In the genomic region with DNA sequence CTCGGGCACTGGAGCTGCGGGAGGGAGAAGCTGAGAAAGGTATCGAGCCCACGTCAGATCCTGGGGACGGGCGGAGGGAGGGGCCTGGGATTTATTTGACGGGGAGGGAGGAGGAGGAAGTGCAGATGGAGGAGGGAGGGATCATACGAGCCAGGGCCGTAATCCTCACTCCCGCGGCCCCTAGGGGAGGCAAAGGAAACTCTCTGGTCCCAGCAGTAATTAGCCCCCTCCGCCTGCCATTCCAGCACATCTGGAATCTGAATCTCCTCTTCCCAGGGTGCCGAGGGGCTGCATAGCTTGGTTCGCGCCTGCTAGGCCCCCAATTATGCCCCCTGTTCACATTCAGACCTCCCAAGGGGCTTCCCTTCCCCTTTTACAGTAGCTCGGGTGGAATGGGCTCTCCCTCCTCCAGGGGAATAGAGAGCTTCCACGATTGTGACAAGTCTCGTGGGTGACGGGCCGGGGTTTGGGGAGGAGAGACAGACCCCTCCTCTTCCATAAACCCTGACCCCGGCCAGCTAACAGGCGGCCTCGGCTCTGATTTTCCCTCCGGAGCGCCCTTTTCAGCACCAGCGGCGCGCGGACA, we compare ENCODE assay signal across 8 cellular contexts. TPM values are rescaled to one million over a fixed set of nuclear protein-coding genes. Genes with fewer than 3 reads are reported as not detected.
DNase-seq lines count a peak whose midpoint lies in the region; ATAC-seq, FAIRE-seq and TF ChIP-seq lines count a peak whose summit lies in the region.

A gene (minus strand): TSS at position 35 of the 586 bp plus-strand sequence. CDS start 531 bp downstream, outside the sequence.

- H3K27ac ChIP-seq in Panc1 (ENCODE audit: low read length) (peak within 1 kb of the TSS; percentile 71), K562 (ENCODE audit: extremely low read depth, low read depth, low read length) (no peak within 1 kb of the TSS), iPS-18a (ENCODE audit: low read length) (no peak within 1 kb of the TSS)

- peak within 1 kb of the TSS; percentile 74 for H3K4me2 ChIP-seq in K562 (ENCODE audit: insufficient read depth, low read length)

- ATAC-seq in Panc1 (peak; percentile 86), K562 (peak; percentile 89), HG03108 (IDR thresholded peaks at IDR 0.05; ENCODE audit: unreplicated experiment) (no peak), GM18520 (IDR thresholded peaks at IDR 0.05; ENCODE audit: unreplicated experiment) (no peak)

- H3K9me3 ChIP-seq in Panc1 (ENCODE audit: control insufficient read depth, insufficient read depth, low read depth, low read length) (no peaks in the 10 kb centered on the region), K562 (replicated peaks; ENCODE audit: control insufficient read depth, insufficient read depth, low read depth, low read length) (no peaks in the 10 kb centered on the region), iPS-18a (ENCODE audit: control insufficient read depth, low read depth, low read length) (no peaks in the 10 kb centered on the region)

- H3K4me1 ChIP-seq in Panc1 (ENCODE audit: control insufficient read depth, insufficient read depth, low read length): peaks cover 5% of the 10 kb centered on the region; the same call in 1 of the 2 replicates
- H3K4me1 ChIP-seq in K562 (replicated peaks in 1 of 2; ENCODE audit: control insufficient read depth in 2 of 2, insufficient read depth in 2 of 2, low read length in 2 of 2): peaks cover 0 to 32% of the 10 kb centered on the region in 2 experiments; a peak in 3 of 5 replicates
- H3K4me1 ChIP-seq in iPS-18a (ENCODE audit: control insufficient read depth, low read depth, low read length): peaks cover 9% of the 10 kb centered on the region

- FAIRE-seq in K562 (lab: Jason Lieb, UNC): peak; percentile 66

- in situ Hi-C loops in KBM-7 (cut with MboI; ENCODE audit: low pct_unique_long_range_greater_than_20kb, low sequenced_read_pairs): loop anchor here (10.0 kb wide), 1 partner anchor 65 kb away; no protein-coding TSS in a partner anchor
- in situ Hi-C loops in Panc1 (cut with HindIII; ENCODE audit: low pct_unique_long_range_greater_than_20kb, low sequenced_read_pairs): no loop called here
- in situ Hi-C loops in K562 (cut with MboI): no loop called here

- H2AFZ ChIP-seq in K562 (ENCODE audit: low read depth, low read length): peak within 1 kb of the TSS; percentile 80

- peak within 1 kb of the TSS in 1 of 2 experiments; percentile 84; a peak in 2 of 4 replicates for H3K9ac ChIP-seq in K562 (ENCODE audit: insufficient read depth in 1 of 2, low read depth in 2 of 2, low read length in 2 of 2)
- peak within 1 kb of the TSS; percentile 67 for H3K9ac ChIP-seq in iPS-18a (ENCODE audit: low read length)

- WGBS in K562 (ENCODE audit: insufficient coverage, low coverage, missing lambda C conversion rate): under 1% methylated on average over 19 of the region's 29 CpGs

- peaks cover 13% of the 10 kb centered on the region; the same call in 1 of the 2 replicates for H4K20me1 ChIP-seq in K562 (replicated peaks; ENCODE audit: control insufficient read depth, insufficient read depth, low read length)

- peak; percentile 91 for DNase-seq in DMS79 treated with DMSO at 0.1 percent for 48 hours (lab: John Stamatoyannopoulos, UW)
- peak; percentile 96 for DNase-seq in KBM-7
- peak; percentile 76 for DNase-seq in Panc1 (ENCODE audit: low read depth, low spot score)
- DNase-seq in K562 (ENCODE audit: extremely low read depth in 1 of 4, low spot score in 3 of 4): peak; percentile 74 to 93 (median 76)
- DNase-seq in retinal pigment epithelial cell (ENCODE audit: low read depth): peak; percentile 90

- POLR2A ChIA-PET in Panc1 (lab: Charles Lee): interaction anchor here (0.6 to 1.0 kb wide), 7 partner anchors 11 to 332 kb away, joined by 3 to 10 read pairs (median 4); no protein-coding TSS in a partner anchor
- POLR2A ChIA-PET in K562 (lab: Yijun Ruan, JAX): interaction anchor here (1.0 to 1.6 kb wide), 5 partner anchors 13 to 96 kb away, joined by 3 to 5 read pairs (median 4); a partner anchor contains a TSS

- BruUV-seq in Panc1 (replicated peaks; lab: Mats Ljungman, UMichigan): no TSS peak
- BruUV-seq in K562 (replicated peaks; lab: Mats Ljungman, UMichigan): no TSS peak

- TF ChIP-seq CTCF in Panc1 (IDR thresholded peaks at IDR 0.05) (no peak), K562 (IDR thresholded peaks at IDR 0.05 in 2 of 3, conservative IDR thresholded peaks at IDR 0.05 in 1 of 3; ENCODE audit: insufficient read depth in 2 of 3, low read depth in 1 of 3, low read length in 3 of 3) (peak in 2 of 3 experiments; percentile 25 to 39; a peak in 1 of 6 replicates), retinal pigment epithelial cell (conservative IDR thresholded peaks at IDR 0.05; ENCODE audit: low read depth, low read length) (peak; percentile 48)

- no peaks in the 10 kb centered on the region for H3K27me3 ChIP-seq in Panc1 (ENCODE audit: control insufficient read depth, insufficient read depth, low read length)
- H3K27me3 ChIP-seq in K562 (ENCODE audit: control insufficient read depth in 2 of 2, insufficient read depth in 2 of 2, low read length in 2 of 2): peaks cover 14 to 25% of the 10 kb centered on the region in 2 experiments
- H3K27me3 ChIP-seq in iPS-18a (ENCODE audit: control insufficient read depth, insufficient read depth, low read length): no peaks in the 10 kb centered on the region

- H3K4me3 ChIP-seq in Panc1 (ENCODE audit: low read depth in 2 of 2, low read length in 2 of 2): peak within 1 kb of the TSS; percentile 48 to 71
- H3K4me3 ChIP-seq in K562: peak within 1 kb of the TSS; percentile 59
- peak within 1 kb of the TSS; percentile 91 for H3K4me3 ChIP-seq in iPS-18a (ENCODE audit: low read length)
- peak within 1 kb of the TSS; percentile 81 for H3K4me3 ChIP-seq in retinal pigment epithelial cell (ENCODE audit: low read length)

- H3K36me3 ChIP-seq in Panc1 (ENCODE audit: control insufficient read depth, insufficient read depth, low read length) (no peaks in the 10 kb centered on the region), K562 (ENCODE audit: control insufficient read depth, insufficient read depth, low read length) (no peaks in the 10 kb centered on the region), iPS-18a (ENCODE audit: control insufficient read depth, low read depth, low read length) (no peaks in the 10 kb centered on the region)

- TF ChIP-seq EP300 in K562 (IDR thresholded peaks at IDR 0.05; ENCODE audit: low read length): no peak

- H3K9me1 ChIP-seq in K562 (ENCODE audit: control insufficient read depth, insufficient read depth, low read length): peaks cover 3% of the 10 kb centered on the region

- no peak for TF ChIP-seq RAD21 in K562 (CRISPR knock-in tag; conservative IDR thresholded peaks at IDR 0.05 in 1 of 2, IDR thresholded peaks at IDR 0.05 in 1 of 2)

- intact Hi-C loops in Panc1 (cut with micrococcal nuclease; ENCODE audit: unreplicated experiment) (no loop called here), K562 (cut with micrococcal nuclease) (no loop called here)

- CTCF ChIA-PET in Panc1 (lab: Charles Lee) (interaction anchor here (0.6 to 1.7 kb wide), 5 partner anchors 11 to 132 kb away, joined by 4 to 11 read pairs (median 10); a partner anchor contains a TSS), K562 (lab: Yijun Ruan, JAX; ENCODE audit: low intra/inter-chr PET ratio) (no interaction called here)

- no peak for TF ChIP-seq POLR2A in K562 (conservative IDR thresholded peaks at IDR 0.05)

- no peaks in the 10 kb centered on the region for H3K79me2 ChIP-seq in K562 (ENCODE audit: control insufficient read depth, insufficient read depth, low read length)

TF ChIP-seq in K562, 482 proteins besides CTCF, POLR2A, EP300 and RAD21 (continues in another document):
- TF ChIP-seq ZNF384 (IDR thresholded peaks at IDR 0.05; ENCODE audit: low read depth, low read length) (no peak), NCOA1 (IDR thresholded peaks at IDR 0.05; ENCODE audit: low read depth) (peak; percentile 50; the same call in 1 of the 2 replicates), FOXP1 (CRISPR knock-in tag; IDR thresholded peaks at IDR 0.05) (0 out of 2 replicates have a peak, but pooled peaks have one; percentile 72), ARHGAP35 (IDR thresholded peaks at IDR 0.05; ENCODE audit: partially characterized antibody) (no peak), SREBF2 (CRISPR knock-in tag; IDR thresholded peaks at IDR 0.05) (no peak)
- TF ChIP-seq, protein P1, sequence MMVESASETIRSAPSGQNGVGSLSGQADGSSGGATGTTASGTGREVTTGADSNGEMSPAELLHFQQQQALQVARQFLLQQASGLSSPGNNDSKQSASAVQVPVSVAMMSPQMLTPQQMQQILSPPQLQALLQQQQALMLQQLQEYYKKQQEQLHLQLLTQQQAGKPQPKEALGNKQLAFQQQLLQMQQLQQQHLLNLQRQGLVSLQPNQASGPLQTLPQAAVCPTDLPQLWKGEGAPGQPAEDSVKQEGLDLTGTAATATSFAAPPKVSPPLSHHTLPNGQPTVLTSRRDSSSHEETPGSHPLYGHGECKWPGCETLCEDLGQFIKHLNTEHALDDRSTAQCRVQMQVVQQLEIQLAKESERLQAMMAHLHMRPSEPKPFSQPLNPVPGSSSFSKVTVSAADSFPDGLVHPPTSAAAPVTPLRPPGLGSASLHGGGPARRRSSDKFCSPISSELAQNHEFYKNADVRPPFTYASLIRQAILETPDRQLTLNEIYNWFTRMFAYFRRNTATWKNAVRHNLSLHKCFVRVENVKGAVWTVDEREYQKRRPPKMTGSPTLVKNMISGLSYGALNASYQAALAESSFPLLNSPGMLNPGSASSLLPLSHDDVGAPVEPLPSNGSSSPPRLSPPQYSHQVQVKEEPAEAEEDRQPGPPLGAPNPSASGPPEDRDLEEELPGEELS (CRISPR knock-in tag; IDR thresholded peaks at IDR 0.05; ENCODE audit: borderline replicate concordance): no peak

RNA-seq across cellular contexts. Expression of the gene that starts here (rescaled TPM):
- total RNA-seq in Panc1 (2021; ENCODE audit: unreplicated experiment) (70.7 TPM), K562 (2014; rRNA removed) (1.3 and 1.6 TPM in 2 replicates), K562 (2014; rRNA removed; fragmentation: Illumina TruSeq; extraction: Trizol) (0.29 and 0.40 TPM in 2 replicates), K562 (2015; rRNA removed; fragmentation: Illumina TruSeq; extraction: Trizol) (0.72 TPM in 2 replicates), K562 (2021) (2.1 TPM in 2 replicates)
- 123 TPM for polyA plus RNA-seq in Panc1 (2012; ENCODE audit: insufficient read length)
- total RNA-seq in K562 (2011; cell fraction: chromatin; rRNA removed; ENCODE audit: low replicate concordance): 0.65 TPM in 1 of 2 replicates, not detected in the other
- total RNA-seq in K562 (2011; cell fraction: nucleolus; rRNA removed): 0.92 and 1.3 TPM in 2 replicates
- 0.44 and 0.61 TPM in 2 replicates for total RNA-seq in K562 (2011; cell fraction: nucleoplasm; rRNA removed)
- polyA plus RNA-seq in K562 (2011; rRNA removed) (0.36 and 1.6 TPM in 2 replicates), K562 (2014; fragmentation: Illumina TruSeq; extraction: Trizol) (1.2 and 1.7 TPM in 2 replicates), K562 (2014; fragmentation: Nextera tagmentation; extraction: Ambion mirVana) (under 1 TPM; 0.10 to 0.22 TPM), K562 (2014; rRNA removed) (1.3 TPM in 2 replicates)
- 0.66 and 1.7 TPM in 2 replicates for polyA plus RNA-seq in K562 (2011; cell fraction: cytosol; rRNA removed)
- polyA plus RNA-seq in K562 (2011; cell fraction: nucleus; rRNA removed): 0.94 and 1.0 TPM in 2 replicates
- polyA plus RNA-seq in K562 (2012): 1.2 TPM in 2 replicates
- 0.14 and 0.18 TPM in 2 replicates for polyA minus RNA-seq in K562 (2011; rRNA and poly(A)+ RNA removed)
- polyA minus RNA-seq in K562 (2011; cell fraction: cytosol; rRNA and poly(A)+ RNA removed): 0.86 and 1.4 TPM in 2 replicates
- 0.13 and 0.89 TPM in 2 replicates for polyA minus RNA-seq in K562 (2011; cell fraction: nucleus; rRNA and poly(A)+ RNA removed)

Comparison
In these comparisons a context has a peak if more than half of its experiments do, and no peak if none do; other contexts are left out.
1. RNA of the gene that starts here (total RNA-seq): 70.7 TPM in Panc1 (single experiment); 0.29 to 2.1 TPM in K562; every median in the first group is over 10 times any median in the second.
2. ATAC-seq: peak in Panc1 (single experiment) and K562 (single experiment); none in HG03108 (single experiment) and GM18520 (single experiment).
3. Peak in every context shown above with its lines, with median percentiles within 50 percentile points of each other: DNase-seq and H3K4me3 ChIP-seq.